In the genomic region with DNA sequence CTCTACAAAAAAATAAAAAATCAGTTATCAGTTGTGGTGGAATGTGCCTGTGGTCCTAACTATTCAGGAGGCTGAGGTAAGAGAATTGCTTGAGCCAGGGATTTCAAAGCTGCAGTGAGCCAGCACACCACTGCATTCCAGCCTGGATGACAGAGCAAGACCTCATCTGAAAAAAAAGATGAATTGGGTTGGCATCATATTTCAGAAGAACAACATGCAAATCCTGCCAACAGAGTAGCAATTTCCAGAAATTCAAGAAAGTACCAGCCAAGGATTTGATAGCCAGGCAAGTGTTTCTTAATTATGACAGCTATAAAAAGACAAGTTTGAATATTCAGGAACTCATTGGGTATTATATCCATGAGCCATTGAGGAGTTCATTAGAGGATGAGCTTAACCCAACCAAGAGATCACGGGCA, we compare ENCODE assay signal across 12 cellular contexts.
A peak's percentile ranks its signal among the peaks of the same experiment; 100 is the strongest.
DNase-seq lines count a peak whose midpoint lies in the region; ATAC-seq and TF ChIP-seq lines count a peak whose summit lies in the region.
"Had no signal": no experiment of that assay in that cellular context is flagged by ENCODE, and none has a peak within 500 bp of the region (broad histone marks: within the 10 kb centered on the region; RNA-seq: fewer than 3 reads in every experiment).

No MANE protein-coding gene starts in this region.

- peak overlapping the region; percentile 16 for H3K27ac Mint-ChIP-seq in activated T-cell treated with anti-CD3 and anti-CD28 coated beads, Interleukin-2, amount 50 U/mL, for 72 hours
- no peak overlapping the region for H3K27ac Mint-ChIP-seq in activated T-cell treated with anti-CD3 and anti-CD28 coated beads, Interleukin-2, amount 50 U/mL, for 24 hours
- H3K27ac Mint-ChIP-seq: T-helper 1 cell treated with Interleukin-12 subunit alpha and Interleukin-12 subunit beta and Interleukin-4 antibody, amounts not matched to agents 30 μg/mL and 1 μg/mL, for 36 hours had no signal

- no peak overlapping the region for H3K4me3 Mint-ChIP-seq in activated T-cell treated with anti-CD3 and anti-CD28 coated beads, Interleukin-2, amount 50 U/mL, for 72 hours
- no peak overlapping the region for H3K4me3 Mint-ChIP-seq in activated T-cell treated with anti-CD3 and anti-CD28 coated beads, Interleukin-2, amount 50 U/mL, for 24 hours
- H3K4me3 Mint-ChIP-seq: T-helper 1 cell treated with Interleukin-12 subunit alpha and Interleukin-12 subunit beta and Interleukin-4 antibody, amounts not matched to agents 30 μg/mL and 1 μg/mL, for 36 hours had no signal

- H3K9me3 Mint-ChIP-seq in activated T-cell treated with anti-CD3 and anti-CD28 coated beads, Interleukin-2, amount 50 U/mL, for 72 hours: no peaks in the 10 kb centered on the region
- H3K9me3 Mint-ChIP-seq in activated T-cell treated with anti-CD3 and anti-CD28 coated beads, Interleukin-2, amount 50 U/mL, for 24 hours: no peaks in the 10 kb centered on the region
- H3K9me3 Mint-ChIP-seq: T-helper 1 cell treated with Interleukin-12 subunit alpha and Interleukin-12 subunit beta and Interleukin-4 antibody, amounts not matched to agents 30 μg/mL and 1 μg/mL, for 36 hours had no signal

- peaks cover 0 to 8% of the 10 kb centered on the region in 2 donors for H3K4me1 ChIP-seq in ascending aorta
- H3K4me1 ChIP-seq: esophagus squamous epithelium had no signal

- H3K4me3 ChIP-seq in ascending aorta: no peak overlapping the region
- H3K4me3 ChIP-seq: esophagus squamous epithelium had no signal

- peaks cover 2 to 5% of the 10 kb centered on the region in 2 donors for H3K36me3 Mint-ChIP-seq in activated T-cell treated with anti-CD3 and anti-CD28 coated beads, Interleukin-2, amount 50 U/mL, for 72 hours (ENCODE audit: insufficient read depth in 2 of 2)
- H3K36me3 Mint-ChIP-seq in activated T-cell treated with anti-CD3 and anti-CD28 coated beads, Interleukin-2, amount 50 U/mL, for 24 hours (ENCODE audit: low read depth): peaks cover 60% of the 10 kb centered on the region

- DNase-seq in activated T-cell treated with anti-CD3 and anti-CD28 coated beads, Interleukin-2, amount 50 U/mL, for 72 hours: no peak
- no peak for DNase-seq in activated T-cell treated with anti-CD3 and anti-CD28 coated beads, Interleukin-2, amount 50 U/mL, for 24 hours
- DNase-seq in ascending aorta (ENCODE audit: low spot score in 2 of 2): peak in 1 of 2 donors; percentile 65
- DNase-seq in left ventricle myocardium superior: no peak
- peak; percentile 23 for DNase-seq in smooth muscle cell of the brain vasculature (ENCODE audit: low read depth, low spot score)
- no peak for DNase-seq in medulla oblongata (ENCODE audit: extremely low spot score)
- DNase-seq in NCI-H524 (lab: John Stamatoyannopoulos, UW): no peak
- DNase-seq: AML-193, esophagus squamous epithelium had no signal

- intact Hi-C loops in ascending aorta (cut with DNase I): loop anchor here (10.0 kb wide), 1 partner anchor 72 kb away; a partner anchor contains a TSS
- intact Hi-C loops in left ventricle myocardium superior (cut with micrococcal nuclease): no loop called here

- no peaks in the 10 kb centered on the region for H3K27me3 Mint-ChIP-seq in activated T-cell treated with anti-CD3 and anti-CD28 coated beads, Interleukin-2, amount 50 U/mL, for 72 hours (ENCODE audit: low read depth)
- H3K27me3 Mint-ChIP-seq in activated T-cell treated with anti-CD3 and anti-CD28 coated beads, Interleukin-2, amount 50 U/mL, for 24 hours: no peaks in the 10 kb centered on the region

- ATAC-seq in activated T-cell treated with anti-CD3 and anti-CD28 coated beads, Interleukin-2, amount 50 U/mL, for 72 hours (replicated peaks in 1 of 2): no peak
- ATAC-seq in left ventricle myocardium superior (peak; percentile 57), GM21360 (IDR thresholded peaks at IDR 0.05; ENCODE audit: unreplicated experiment) (no peak)

- no peaks in the 10 kb centered on the region for H3K27me3 ChIP-seq in ascending aorta
- H3K27me3 ChIP-seq: esophagus squamous epithelium, neutrophil had no signal

- peak overlapping the region; percentile 27 to 41 for H3K27ac ChIP-seq in ascending aorta
- H3K27ac ChIP-seq: esophagus squamous epithelium, neutrophil had no signal

- H3K4me1 Mint-ChIP-seq in activated T-cell treated with anti-CD3 and anti-CD28 coated beads, Interleukin-2, amount 50 U/mL, for 72 hours (ENCODE audit: low read depth): peaks cover 4% of the 10 kb centered on the region
- peaks cover 4% of the 10 kb centered on the region for H3K4me1 Mint-ChIP-seq in activated T-cell treated with anti-CD3 and anti-CD28 coated beads, Interleukin-2, amount 50 U/mL, for 24 hours (ENCODE audit: low read depth)

- no peak for TF ChIP-seq CTCF in ascending aorta (IDR thresholded peaks at IDR 0.05)

- H3K36me3 ChIP-seq in ascending aorta: peaks cover 0 to 4% of the 10 kb centered on the region in 2 donors

- no peaks in the 10 kb centered on the region for H3K9me3 ChIP-seq in ascending aorta
- H3K9me3 ChIP-seq: esophagus squamous epithelium, neutrophil had no signal
